20 cellular contexts compared by ENCODE assay signal in the genomic region with DNA sequence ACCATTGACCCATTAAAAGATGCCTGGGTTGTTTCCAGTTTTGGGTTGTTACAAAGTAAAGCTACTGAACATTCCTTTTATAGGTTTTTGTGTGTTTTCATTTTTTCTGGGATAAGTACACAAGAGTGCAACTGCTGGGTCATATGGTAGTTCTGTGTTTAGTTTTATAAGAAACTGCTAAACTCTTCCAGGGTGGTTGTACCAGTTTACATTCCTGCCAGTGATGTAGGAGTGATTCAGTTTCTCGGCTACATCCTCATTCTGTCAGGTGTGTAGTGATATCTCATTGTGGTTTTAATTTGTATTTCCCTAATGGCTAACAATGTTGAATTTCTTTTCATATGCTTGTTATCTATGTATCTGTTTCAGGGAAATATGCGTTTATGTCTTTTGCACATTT.
"Had no signal": no experiment of that assay in that cellular context is flagged by ENCODE, and none has a peak within 500 bp of the region (broad histone marks: within the 10 kb centered on the region; RNA-seq: fewer than 3 reads in every experiment).

No MANE protein-coding gene starts in this region.

- H3K4me3 ChIP-seq: K562 had no signal

- DNase-seq: Kasumi-1, MV-4-11, NCI-H1048, NCI-H1105, NCI-H1417, NCI-H1436 treated with DMSO at 0.1 percent for 48 hours, NCI-H1694, NCI-H187 treated with DMSO at 0.1 percent for 48 hours, NCI-H2029 treated with DMSO at 0.1 percent for 48 hours, NCI-H2171 treated with DMSO at 0.1 percent for 48 hours, NCI-H510A, NCI-H524 treated with DMSO at 0.1 percent for 48 hours, NCI-H69, NCI-H774, SHP77 had no signal

- ATAC-seq: K562, Panc1 had no signal

- H3K27ac ChIP-seq: HL-60, KMS-11, RWPE1 had no signal
